In the genomic region with DNA sequence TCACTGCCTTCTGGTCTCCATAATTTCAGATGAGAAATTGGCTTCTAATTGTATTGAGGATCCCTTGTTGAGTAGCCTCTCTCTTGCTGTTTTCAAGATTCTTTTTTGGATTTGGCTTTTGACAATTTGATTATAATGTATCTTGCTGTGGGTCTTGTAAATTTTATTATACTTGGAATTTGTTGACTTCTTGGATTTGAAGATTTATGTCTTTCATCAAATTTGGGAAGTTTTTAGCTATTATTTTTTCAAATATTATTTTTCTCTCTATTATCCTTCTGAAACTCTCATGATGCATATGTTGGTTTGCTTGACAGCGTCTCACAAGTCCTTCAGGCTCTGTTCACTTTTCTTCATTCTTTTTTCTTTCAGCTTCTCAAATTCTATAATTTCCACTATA, we compare ENCODE assay signal across 17 cellular contexts.
"Had no signal": no experiment of that assay in that cellular context is flagged by ENCODE, and none has a peak within 500 bp of the region (broad histone marks: within the 10 kb centered on the region; RNA-seq: fewer than 3 reads in every experiment).

No MANE protein-coding gene starts in this region.

- ATAC-seq: stimulated activated effector memory CD8-positive, alpha-beta T cell treated with anti-CD3 and anti-CD28 coated beads, Interleukin-12 subunit alpha, Interleukin-12 subunit beta, amount 100 ng/mL, for 72 hours; stimulated activated memory B cell treated with anti-CD40 and anti-IgM and Interleukin-4, amounts not matched to agents 10 μg/mL and 1 μg/mL and 100 μg/mL, for 72 hours; stimulated activated naive B cell treated with anti-CD40 and anti-IgM and Interleukin-4, amounts not matched to agents 10 μg/mL and 1 μg/mL and 100 μg/mL, for 72 hours; stimulated activated naive CD8-positive, alpha-beta T cell treated with anti-CD3 and anti-CD28 coated beads, Interleukin-15, amount 100 ng/mL, for 72 hours; stimulated activated naive CD8-positive, alpha-beta T cell treated with anti-CD3 and anti-CD28 coated beads, Interleukin-15, Interleukin-2, amounts not matched to agents 100 U/mL and 50 U/mL, for 24 hours; upper lobe of right lung had no signal

- H3K27ac ChIP-seq: stomach, suprapubic skin, testis, thoracic aorta, thyroid gland, tibial artery, tibial nerve, transverse colon, upper lobe of left lung, upper lobe of right lung, uterus, vagina had no signal

- H3K4me3 ChIP-seq: stomach, suprapubic skin, testis, thoracic aorta, thyroid gland, tibial artery, tibial nerve, transverse colon, upper lobe of left lung, upper lobe of right lung, uterus, vagina had no signal

- H3K4me1 ChIP-seq: stomach, suprapubic skin, testis, thyroid gland, tibial artery, tibial nerve, transverse colon, upper lobe of left lung, upper lobe of right lung, uterus, vagina had no signal

- H3K9me3 ChIP-seq: testis, thyroid gland, upper lobe of right lung, uterus, vagina had no signal

- H3K36me3 ChIP-seq: stomach, suprapubic skin, thoracic aorta, thyroid gland, tibial artery, tibial nerve, transverse colon, upper lobe of left lung, upper lobe of right lung, uterus, vagina had no signal
